In the genomic region with DNA sequence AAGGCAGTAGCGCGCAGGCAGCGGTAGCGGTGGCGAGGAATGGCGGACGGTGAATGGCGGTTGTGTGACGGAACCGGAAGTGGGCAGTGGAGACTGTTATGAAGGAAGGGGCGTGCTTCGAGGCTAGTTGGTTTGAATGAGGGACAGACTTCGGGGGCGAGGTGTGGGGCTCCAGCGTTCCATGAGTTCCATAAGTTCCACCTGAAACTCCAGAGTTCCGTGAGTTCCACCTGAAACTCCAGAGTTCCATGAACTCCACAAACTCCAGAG, we compare ENCODE assay signal across 10 cellular contexts.
"Had no signal": no experiment of that assay in that cellular context is flagged by ENCODE, and none has a peak within 500 bp of the region (broad histone marks: within the 10 kb centered on the region; RNA-seq: fewer than 3 reads in every experiment).

No MANE protein-coding gene starts in this region.

- H2AFZ ChIP-seq: GM23248 had no signal

- H3K9ac ChIP-seq: GM23248 had no signal

- ATAC-seq: HCT116, HepG2 had no signal

- DNase-seq: GM23248, GOT3, H7, HFFc6, IMR-90, KBM-7 had no signal

- H3K9me3 ChIP-seq: HAP-1 had no signal

- H3K4me3 ChIP-seq: GM23248, HAP-1 had no signal

- H3K4me1 ChIP-seq: HAP-1 had no signal

- H3K27ac ChIP-seq: GM23248, HL-60 had no signal

- H3K36me3 ChIP-seq: HAP-1 had no signal
